In genomic region chr16:10531582-10531981, GRCh38 we compare ENCODE assay signal across 27 cellular contexts. TPM values are rescaled to one million over a fixed set of nuclear protein-coding genes. Genes with fewer than 3 reads are reported as not detected.
"Had no signal": no experiment of that assay in that cellular context is flagged by ENCODE, and none has a peak within 500 bp of the region (broad histone marks: within the 10 kb centered on the region; RNA-seq: fewer than 3 reads in every experiment).

No MANE protein-coding gene starts in this region.

- H3K4me1 ChIP-seq: neural progenitor cell, parathyroid adenoma, spleen, thyroid gland, upper lobe of left lung, vagina had no signal

- H3K27me3 ChIP-seq: neural progenitor cell, ovary, spleen, stomach, thyroid gland, tibial nerve, upper lobe of left lung, vagina had no signal

- DNase-seq: natural killer cell; occipital lobe; ovary; posterior cingulate gyrus; psoas muscle; right cardiac atrium; spleen; stimulated activated CD4-positive, alpha-beta T cell treated with anti-CD3 and anti-CD28 coated beads, Interleukin-12 subunit alpha, Interleukin-12 subunit beta, amount 100 ng/mL, for 4 hours; stimulated activated CD4-positive, alpha-beta T cell treated with anti-CD3 and anti-CD28 coated beads, Interleukin-1b, Interleukin-23, amount 100 ng/mL, for 48 hours; stimulated activated CD4-positive, alpha-beta T cell treated with anti-CD3 and anti-CD28 coated beads, Interleukin-4, amount 100 ng/mL, for 1 hour; stimulated activated CD4-positive, alpha-beta T cell treated with anti-CD3 and anti-CD28 coated beads, Interleukin-4, amount 100 ng/mL, for 4 hours; stimulated activated CD8-positive, alpha-beta memory T cell treated with anti-CD3 and anti-CD28 coated beads, Interleukin-4, amount 100 ng/mL, for 48 hours; stimulated activated naive B cell treated with anti-CD40 and anti-IgM and Interleukin-4, amounts not matched to agents 10 μg/mL and 1 μg/mL and 100 μg/mL, for 72 hours; stimulated activated naive CD4-positive, alpha-beta T cell treated with Interleukin-2 at 50 U/mL for 16 hours; stomach; thyroid gland; trophoblast cell; upper lobe of left lung had no signal

- H3K36me3 ChIP-seq: neural progenitor cell, ovary had no signal

- H3K79me2 ChIP-seq: parathyroid adenoma had no signal

- H3K9me3 ChIP-seq: ovary, psoas muscle, spleen, stomach, thoracic aorta, thyroid gland, tibial nerve, upper lobe of left lung, vagina had no signal

- H2AFZ ChIP-seq: neural progenitor cell, parathyroid adenoma had no signal

- H3K27ac ChIP-seq: neural progenitor cell, ovary, parathyroid adenoma, skin epidermis, spleen, stomach, thoracic aorta, thyroid gland, upper lobe of left lung, vagina had no signal

- H3K4me3 ChIP-seq: neural progenitor cell, ovary, psoas muscle, skin epidermis, smooth muscle cell, spleen, stomach, thoracic aorta, thyroid gland, tibial nerve, upper lobe of left lung, vagina had no signal

- ATAC-seq: natural killer cell; psoas muscle; right cardiac atrium; sciatic nerve; stimulated activated naive B cell treated with anti-CD40 and anti-IgM and Interleukin-4, amounts not matched to agents 10 μg/mL and 1 μg/mL and 100 μg/mL, for 72 hours had no signal

- H3K9ac ChIP-seq: neural progenitor cell, parathyroid adenoma had no signal

- H3K4me2 ChIP-seq: neural progenitor cell, smooth muscle cell had no signal

- FAIRE-seq: urothelium cell line had no signal

RNA-seq across cellular contexts. Expression of gene EMP2, which starts 48.8 kb away (rescaled TPM):
- total RNA-seq: natural killer cell had no signal
